Comparison of ENCODE assay signal across 9 cellular contexts in genomic region chr5:150641006-150641570, GRCh38. TPM values are rescaled to one million over a fixed set of nuclear protein-coding genes. Genes with fewer than 3 reads are reported as not detected.
DNase-seq lines count a peak whose midpoint lies in the region; ATAC-seq and TF ChIP-seq lines count a peak whose summit lies in the region.
"Had no signal": no experiment of that assay in that cellular context is flagged by ENCODE, and none has a peak within 500 bp of the region (broad histone marks: within the 10 kb centered on the region; RNA-seq: fewer than 3 reads in every experiment).

No MANE protein-coding gene starts in this region.

- H3K4me1 ChIP-seq in ACC112 (ENCODE audit: control insufficient read depth, insufficient read depth, low read length, unreplicated experiment) (peaks cover 86% of the 10 kb centered on the region), SJCRH30 (peaks cover 84% of the 10 kb centered on the region)

- no peaks in the 10 kb centered on the region for H3K9me3 ChIP-seq in SJCRH30 (replicated peaks)

- H3K27me3 Mint-ChIP-seq in nephron progenitor cell (ENCODE audit: low read depth, poor library complexity) = peaks cover 10% of the 10 kb centered on the region
- peaks cover 28% of the 10 kb centered on the region for H3K27me3 Mint-ChIP-seq in activated CD8-positive, alpha-beta memory T cell treated with anti-CD3 and anti-CD28 coated beads, Interleukin-2, amount 10 ng/mL, durations not matched to agents 7 days and 5 days

- peaks cover 86% of the 10 kb centered on the region for H3K4me1 Mint-ChIP-seq in nephron progenitor cell
- no peaks in the 10 kb centered on the region for H3K4me1 Mint-ChIP-seq in activated CD8-positive, alpha-beta memory T cell treated with anti-CD3 and anti-CD28 coated beads, Interleukin-2, amount 10 ng/mL, durations not matched to agents 7 days and 5 days

- H3K9me3 Mint-ChIP-seq in nephron progenitor cell = no peaks in the 10 kb centered on the region
- no peaks in the 10 kb centered on the region for H3K9me3 Mint-ChIP-seq in activated CD8-positive, alpha-beta memory T cell treated with anti-CD3 and anti-CD28 coated beads, Interleukin-2, amount 10 ng/mL, durations not matched to agents 7 days and 5 days (ENCODE audit: low read depth)

- peaks cover 14% of the 10 kb centered on the region for H3K79me2 ChIP-seq in ACC112 (ENCODE audit: control insufficient read depth, insufficient read depth, low read length, unreplicated experiment)

- H3K27ac ChIP-seq in ACC112 (ENCODE audit: low read depth, low read length) (peak overlapping the region; percentile 98), SJCRH30 (peak overlapping the region; percentile 46)

- TF ChIP-seq CTCF in fibroblast of mammary gland (conservative IDR thresholded peaks at IDR 0.05; ENCODE audit: control insufficient read depth, insufficient read depth, low read depth, low read length) (no peak), nephron progenitor cell (IDR thresholded peaks at IDR 0.05) (no peak)

- DNase-seq in SJCRH30 (no peak), fibroblast of mammary gland (ENCODE audit: low read depth) (peak; percentile 88), nephron progenitor cell (no peak), NCI-H2107 treated with DMSO at 0.1 percent for 48 hours (lab: John Stamatoyannopoulos, UW; ENCODE audit: unreplicated experiment) (no peak), NCI-H446 (lab: John Stamatoyannopoulos, UW) (no peak)
- DNase-seq in activated CD8-positive, alpha-beta memory T cell treated with anti-CD3 and anti-CD28 coated beads, Interleukin-2, amount 10 ng/mL, durations not matched to agents 7 days and 5 days = no peak

- H3K4me3 Mint-ChIP-seq in nephron progenitor cell = no peak overlapping the region
- no peak overlapping the region for H3K4me3 Mint-ChIP-seq in activated CD8-positive, alpha-beta memory T cell treated with anti-CD3 and anti-CD28 coated beads, Interleukin-2, amount 10 ng/mL, durations not matched to agents 7 days and 5 days

- no peaks in the 10 kb centered on the region for H3K36me3 Mint-ChIP-seq in nephron progenitor cell (ENCODE audit: low read depth)
- no peaks in the 10 kb centered on the region for H3K36me3 Mint-ChIP-seq in activated CD8-positive, alpha-beta memory T cell treated with anti-CD3 and anti-CD28 coated beads, Interleukin-2, amount 10 ng/mL, durations not matched to agents 7 days and 5 days

- H3K27ac Mint-ChIP-seq in nephron progenitor cell = peak overlapping the region; percentile 22
- H3K27ac Mint-ChIP-seq in activated CD8-positive, alpha-beta memory T cell treated with anti-CD3 and anti-CD28 coated beads, Interleukin-2, amount 10 ng/mL, durations not matched to agents 7 days and 5 days = no peak overlapping the region

- H3K4me3 ChIP-seq in ACC112 (ENCODE audit: low read depth, low read length) (peak overlapping the region; percentile 74), SJCRH30 (peak overlapping the region; percentile 55), fibroblast of mammary gland (ENCODE audit: control insufficient read depth, low read depth, low read length) (peak overlapping the region; percentile 17)
- H3K4me3 ChIP-seq: cardiac muscle cell had no signal

- no peaks in the 10 kb centered on the region for H3K36me3 ChIP-seq in ACC112 (ENCODE audit: insufficient read depth, low read length)
- H3K36me3 ChIP-seq in SJCRH30 = no peaks in the 10 kb centered on the region
- H3K36me3 ChIP-seq: cardiac muscle cell had no signal

- no peaks in the 10 kb centered on the region for H3K27me3 ChIP-seq in ACC112 (ENCODE audit: insufficient read depth, low read length)
- H3K27me3 ChIP-seq in SJCRH30 = no peaks in the 10 kb centered on the region
- H3K27me3 ChIP-seq: cardiac muscle cell had no signal

- ATAC-seq in HG03025 (IDR thresholded peaks at IDR 0.05; ENCODE audit: low FRiP score, unreplicated experiment) = no peak
- ATAC-seq in activated CD8-positive, alpha-beta memory T cell treated with anti-CD3 and anti-CD28 coated beads, Interleukin-2, amount 10 ng/mL, durations not matched to agents 7 days and 5 days = no peak

- peak overlapping the region; percentile 1 for H2AFZ ChIP-seq in ACC112 (ENCODE audit: low read length, unreplicated experiment)

- CTCF ChIA-PET in activated CD8-positive, alpha-beta memory T cell treated with anti-CD3 and anti-CD28 coated beads, Interleukin-2, amount 10 ng/mL, durations not matched to agents 7 days and 5 days (lab: Charles Lee) = no interaction called here

RNA-seq across cellular contexts. Expression of gene SYNPO, which starts 0.6 kb away (rescaled TPM):
- 2.3 and 3.2 TPM in 2 replicates for total RNA-seq in SJCRH30 (2014; rRNA removed; shearing (Covaris generic))
- total RNA-seq in activated CD8-positive, alpha-beta memory T cell treated with anti-CD3 and anti-CD28 coated beads, Interleukin-2, amount 10 ng/mL, durations not matched to agents 7 days and 5 days = under 1 TPM; 0.05 to 0.09 TPM

RNA-seq across cellular contexts. Expression of gene MYOZ3, which starts 20.0 kb away (rescaled TPM):
- 0.02 TPM in 1 of 2 replicates, not detected in the other for total RNA-seq in SJCRH30 (2014; rRNA removed; shearing (Covaris generic))
- total RNA-seq in activated CD8-positive, alpha-beta memory T cell treated with anti-CD3 and anti-CD28 coated beads, Interleukin-2, amount 10 ng/mL, durations not matched to agents 7 days and 5 days = not detected

RNA-seq across cellular contexts. Expression of gene RBM22, which starts 59.8 kb away (rescaled TPM):
- 50.5 and 55.2 TPM in 2 replicates for total RNA-seq in SJCRH30 (2014; rRNA removed; shearing (Covaris generic))
- 10 to 100 TPM; 63.3 to 78.7 TPM for total RNA-seq in activated CD8-positive, alpha-beta memory T cell treated with anti-CD3 and anti-CD28 coated beads, Interleukin-2, amount 10 ng/mL, durations not matched to agents 7 days and 5 days

Comparison
In these comparisons a context has a peak if more than half of its experiments do, and no peak if none do; other contexts are left out.
1. H3K4me3 ChIP-seq: peak in every context shown above with its lines; median percentile 74 in ACC112; 55 in SJCRH30; 17 in fibroblast of mammary gland.